In genomic region chr4:140799686-140800225, GRCh38 we compare ENCODE assay signal across 27 cellular contexts.
DNase-seq lines count a peak whose midpoint lies in the region; ATAC-seq lines count a peak whose summit lies in the region.
"Had no signal": no experiment of that assay in that cellular context is flagged by ENCODE, and none has a peak within 500 bp of the region (broad histone marks: within the 10 kb centered on the region; RNA-seq: fewer than 3 reads in every experiment).

No MANE protein-coding gene starts in this region.

- H3K36me3 Mint-ChIP-seq in stimulated activated memory B cell treated with anti-CD40 and anti-IgM and Interleukin-4, amounts not matched to agents 10 μg/mL and 1 μg/mL and 100 μg/mL, for 72 hours = peaks cover 5% of the 10 kb centered on the region
- H3K36me3 Mint-ChIP-seq: naive thymus-derived CD4-positive, alpha-beta T cell had no signal

- no peaks in the 10 kb centered on the region for H3K27me3 Mint-ChIP-seq in stimulated activated memory B cell treated with anti-CD40 and anti-IgM and Interleukin-4, amounts not matched to agents 10 μg/mL and 1 μg/mL and 100 μg/mL, for 72 hours

- H3K27ac Mint-ChIP-seq in stimulated activated memory B cell treated with anti-CD40 and anti-IgM and Interleukin-4, amounts not matched to agents 10 μg/mL and 1 μg/mL and 100 μg/mL, for 72 hours = peak overlapping the region; percentile 64
- H3K27ac Mint-ChIP-seq: activated CD8-positive, alpha-beta T cell treated with anti-CD3 and anti-CD28 coated beads for 36 hours; naive thymus-derived CD4-positive, alpha-beta T cell had no signal

- H3K4me1 Mint-ChIP-seq in stimulated activated memory B cell treated with anti-CD40 and anti-IgM and Interleukin-4, amounts not matched to agents 10 μg/mL and 1 μg/mL and 100 μg/mL, for 72 hours = peaks cover 77% of the 10 kb centered on the region

- no peaks in the 10 kb centered on the region for H3K9me3 Mint-ChIP-seq in stimulated activated memory B cell treated with anti-CD40 and anti-IgM and Interleukin-4, amounts not matched to agents 10 μg/mL and 1 μg/mL and 100 μg/mL, for 72 hours
- H3K9me3 Mint-ChIP-seq: activated CD8-positive, alpha-beta T cell treated with anti-CD3 and anti-CD28 coated beads for 36 hours; naive thymus-derived CD4-positive, alpha-beta T cell had no signal

- H3K4me3 Mint-ChIP-seq in stimulated activated memory B cell treated with anti-CD40 and anti-IgM and Interleukin-4, amounts not matched to agents 10 μg/mL and 1 μg/mL and 100 μg/mL, for 72 hours = peak overlapping the region; percentile 21
- H3K4me3 Mint-ChIP-seq: activated CD8-positive, alpha-beta T cell treated with anti-CD3 and anti-CD28 coated beads for 36 hours; naive thymus-derived CD4-positive, alpha-beta T cell had no signal

- peak; percentile 32 for DNase-seq in NCI-H82 treated with DMSO at 0.1 percent for 48 hours (lab: John Stamatoyannopoulos, UW; ENCODE audit: unreplicated experiment)
- DNase-seq: activated CD8-positive, alpha-beta T cell treated with anti-CD3 and anti-CD28 coated beads for 36 hours; activated naive CD4-positive, alpha-beta T cell treated with anti-CD3 and anti-CD28 coated beads, Interleukin-2, amount 50 U/mL, for 16 hours; amniotic stem cell; brain microvascular endothelial cell; Caco-2; DND-41; GF-D8; HCEC 1CT; heart right ventricle; kidney; left ventricle myocardium superior; naive thymus-derived CD4-positive, alpha-beta T cell; NCI-H1092; NCI-H1694 treated with DMSO at 0.1 percent for 48 hours; NCI-H446; NCI-H748 treated with DMSO at 0.1 percent for 48 hours; posterior cingulate gyrus; SHP77 treated with DMSO at 0.1 percent for 48 hours; stimulated activated CD4-positive, alpha-beta T cell treated with anti-CD3 and anti-CD28 coated beads, Interleukin-1b, Interleukin-23, amount 100 ng/mL, for 48 hours; tibial artery had no signal

- ATAC-seq in GM18502 (IDR thresholded peaks at IDR 0.05; ENCODE audit: poor library complexity, unreplicated experiment) = peak; percentile 54
- peak; percentile 56 for ATAC-seq in HG02884 (IDR thresholded peaks at IDR 0.05; ENCODE audit: unreplicated experiment)
- ATAC-seq in stimulated activated memory B cell treated with anti-CD40 and anti-IgM and Interleukin-4, amounts not matched to agents 10 μg/mL and 1 μg/mL and 100 μg/mL, for 72 hours = peak; percentile 59
- ATAC-seq in HG02981 (IDR thresholded peaks at IDR 0.05; ENCODE audit: unreplicated experiment) = no peak
- no peak for ATAC-seq in HG03139 (IDR thresholded peaks at IDR 0.05; ENCODE audit: unreplicated experiment)
- ATAC-seq in GM19035 (IDR thresholded peaks at IDR 0.05; ENCODE audit: unreplicated experiment) = no peak
- ATAC-seq: activated CD8-positive, alpha-beta T cell treated with anti-CD3 and anti-CD28 coated beads for 36 hours; left ventricle myocardium superior; naive thymus-derived CD4-positive, alpha-beta T cell had no signal

Comparison
In these comparisons a context has a peak if more than half of its experiments do, and no peak if none do; other contexts are left out.
1. ATAC-seq: peak in GM18502 (single experiment), HG02884 (single experiment) and stimulated activated memory B cell treated with anti-CD40 and anti-IgM and Interleukin-4, amounts not matched to agents 10 μg/mL and 1 μg/mL and 100 μg/mL, for 72 hours (single experiment); none in HG02981 (single experiment), HG03139 (single experiment) and GM19035 (single experiment).